11 cellular contexts compared by ENCODE assay signal in the genomic region with DNA sequence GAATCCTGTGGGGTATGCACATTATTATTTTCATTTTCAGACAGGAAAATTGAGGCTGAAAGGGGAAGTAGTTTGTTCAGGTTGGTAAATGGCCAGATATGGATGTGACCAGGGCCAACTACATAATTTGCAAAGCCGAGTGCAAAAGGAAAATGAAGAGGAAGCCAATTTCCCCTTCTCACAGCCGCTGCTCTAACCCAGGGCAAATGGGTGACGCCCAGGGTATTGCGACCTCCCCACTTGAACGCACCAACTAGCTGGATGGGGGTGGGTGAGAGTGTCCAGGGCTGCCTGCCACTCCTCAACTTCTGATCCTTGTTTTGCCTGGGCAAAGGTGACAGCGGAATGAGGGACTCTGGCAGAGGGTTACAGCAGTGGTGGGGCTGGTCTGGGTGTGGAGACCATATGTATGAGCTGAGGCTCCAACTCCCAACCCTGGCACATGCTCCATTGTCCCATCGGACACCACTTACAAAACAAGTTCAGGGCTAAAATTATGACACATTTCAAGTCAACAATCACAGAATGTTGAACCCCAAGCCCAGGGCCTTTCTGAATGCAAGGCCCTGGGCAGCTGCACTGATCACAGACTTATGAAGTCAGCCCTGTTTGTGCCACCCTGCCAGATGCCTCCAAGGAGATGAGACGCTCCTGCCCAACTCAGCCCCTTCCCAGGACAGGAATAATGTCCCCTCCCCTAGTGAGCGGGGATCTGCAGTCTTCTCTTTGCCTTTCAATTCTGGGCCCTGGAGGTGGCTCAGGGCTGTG. TPM values are rescaled to one million over a fixed set of nuclear protein-coding genes. Genes with fewer than 3 reads are reported as not detected.
DNase-seq lines count a peak whose midpoint lies in the region; ATAC-seq, FAIRE-seq and TF ChIP-seq lines count a peak whose summit lies in the region.
"Had no signal": no experiment of that assay in that cellular context is flagged by ENCODE, and none has a peak within 500 bp of the region (broad histone marks: within the 10 kb centered on the region; RNA-seq: fewer than 3 reads in every experiment).

No MANE protein-coding gene starts in this region.

- peak; percentile 47 for ATAC-seq in GM21526 (IDR thresholded peaks at IDR 0.05; ENCODE audit: low FRiP score, unreplicated experiment)
- peak; percentile 66 for ATAC-seq in HepG2
- ATAC-seq in GM21360 (IDR thresholded peaks at IDR 0.05; ENCODE audit: unreplicated experiment): no peak

- no peak for TF ChIP-seq RAD21 in HepG2 (CRISPR knock-in tag; IDR thresholded peaks at IDR 0.05)

- no peaks in the 10 kb centered on the region for H3K9me3 ChIP-seq in Peyer's patch
- H3K9me3 ChIP-seq in HepG2 (ENCODE audit: low read length): no peaks in the 10 kb centered on the region

- peak overlapping the region in 2 of 4 donors; percentile 52 to 58 for H3K4me3 ChIP-seq in Peyer's patch
- peak overlapping the region; percentile 3 to 55 (median 19) for H3K4me3 ChIP-seq in HepG2 (replicated peaks in 1 of 3; ENCODE audit: insufficient read depth in 1 of 3, low read depth in 2 of 3, low read length in 3 of 3)

- no peaks in the 10 kb centered on the region for H3K79me2 ChIP-seq in HepG2 (ENCODE audit: insufficient read depth, low read length)

- WGBS in HepG2 (ENCODE audit: low lambda C conversion rate): 6% methylated on average over 9 of the region's 9 CpGs

- peak; percentile 51 for DNase-seq in CD1c-positive myeloid dendritic cell (ENCODE audit: extremely low spot score)
- DNase-seq in Peyer's patch: peak in 2 of 3 donors; percentile 73 to 74
- peak; percentile 29 for DNase-seq in HepG2 (ENCODE audit: low spot score)
- no peak for DNase-seq in NCI-H226
- DNase-seq in activated CD4-positive, alpha-beta T cell treated with anti-CD3 and anti-CD28 coated beads for 4 hours: no peak
- DNase-seq in NCI-H2081 (lab: John Stamatoyannopoulos, UW): no peak
- DNase-seq: activated CD4-positive, CD25-positive, alpha-beta regulatory T cell treated with anti-CD3 and anti-CD28 coated beads, Interleukin-2, amount 50 U/mL, for 72 hours; CD4-positive, CD25-positive, alpha-beta regulatory T cell had no signal

- intact Hi-C loops in HepG2 (cut with micrococcal nuclease; ENCODE audit: unreplicated experiment): no loop called here

- in situ Hi-C loops in HepG2 (cut with HindIII; ENCODE audit: extremely low pct_ligation_motif_present, low pct_unique_long_range_greater_than_20kb): no loop called here

- TF ChIP-seq CTCF in Peyer's patch (IDR thresholded peaks at IDR 0.05): no peak
- no peak for TF ChIP-seq CTCF in HepG2 (CRISPR knock-in tag; IDR thresholded peaks at IDR 0.05)

- peak overlapping the region; percentile 42 for H2AFZ ChIP-seq in HepG2 (ENCODE audit: low read length)

- H3K27ac ChIP-seq in Peyer's patch: peak overlapping the region in 3 of 4 donors; percentile 82 to 96 (median 94)
- H3K27ac ChIP-seq in HepG2 (ENCODE audit: extremely low read length, insufficient read depth, low read length): no peak overlapping the region

- TF ChIP-seq POLR2A in Peyer's patch (IDR thresholded peaks at IDR 0.05) (peak in 1 of 2 donors; percentile 49), HepG2 (IDR thresholded peaks at IDR 0.05; ENCODE audit: insufficient read depth in 1 of 2, low read depth in 2 of 2, low read length in 2 of 2) (no peak)

- CTCF ChIA-PET in HepG2 (lab: Yijun Ruan, JAX; ENCODE audit: low intra/inter-chr PET ratio, low total read pairs): no interaction called here

- H3K27me3 ChIP-seq in Peyer's patch (no peaks in the 10 kb centered on the region), HepG2 (ENCODE audit: control insufficient read depth in 1 of 2, insufficient read depth in 2 of 2, low read length in 2 of 2) (peaks cover 0 to 2% of the 10 kb centered on the region in 2 experiments; a peak in 1 of 5 replicates)

- H3K4me1 ChIP-seq in Peyer's patch (peaks cover 0 to 34% (median 7%) of the 10 kb centered on the region in 4 donors), HepG2 (ENCODE audit: insufficient read depth, low read length) (peaks cover 62% of the 10 kb centered on the region)

- TF ChIP-seq EP300 in HepG2 (IDR thresholded peaks at IDR 0.05; ENCODE audit: low read depth in 2 of 2, low read length in 2 of 2): no peak
- TF ChIP-seq EP300 in HepG2 (CRISPR knock-in tag; IDR thresholded peaks at IDR 0.05; ENCODE audit: borderline replicate concordance): no peak

- H3K4me2 ChIP-seq in HepG2 (ENCODE audit: low read depth, low read length): peak overlapping the region; percentile 80

- H3K36me3 ChIP-seq in Peyer's patch: peaks cover 0 to 21% (median 0%) of the 10 kb centered on the region in 3 donors
- H3K36me3 ChIP-seq in HepG2 (replicated peaks in 1 of 2; ENCODE audit: control insufficient read depth in 1 of 2, insufficient read depth in 2 of 2, low read length in 2 of 2): no peaks in the 10 kb centered on the region

- POLR2A ChIA-PET in HepG2 (lab: Yijun Ruan, JAX): interaction anchor here (1.0 to 2.4 kb wide), 5 partner anchors 10 to 100 kb away, joined by 3 to 9 read pairs (median 4); a partner anchor contains a TSS

- no peaks in the 10 kb centered on the region for H4K20me1 ChIP-seq in HepG2 (ENCODE audit: insufficient read depth, low read length)

- peak overlapping the region; percentile 41; the same call in 1 of the 2 replicates for H3K9ac ChIP-seq in HepG2 (ENCODE audit: insufficient read depth, low read depth, low read length)

- FAIRE-seq in HepG2 (lab: Jason Lieb, UNC): no peak
- FAIRE-seq: H54 had no signal

- BruUV-seq in HepG2 (replicated peaks; lab: Mats Ljungman, UMichigan): no TSS peak

RNA-seq across cellular contexts. Expression of a gene that starts 1.7 kb away (rescaled TPM):
- total RNA-seq in Peyer's patch (100 to 1,000 TPM in 3 of 4 donors, 1 to 10 TPM in 1; 9.9 to 150 (median 139) TPM), HepG2 (2016; rRNA removed; fragmentation: Illumina TruSeq; extraction: Trizol) (0.11 TPM in 1 of 2 replicates, not detected in the other)
- total RNA-seq in HepG2 (2016; cell fraction: cytosol; rRNA removed; fragmentation: Illumina TruSeq; extraction: Trizol; ENCODE audit: low read depth): 0.35 TPM in 1 of 2 replicates, not detected in the other
- not detected in 2 replicates for total RNA-seq in HepG2 (2016; cell fraction: insoluble cytoplasmic fraction; rRNA removed; fragmentation: Illumina TruSeq; extraction: Trizol)
- total RNA-seq in HepG2 (2016; cell fraction: membrane; rRNA removed; fragmentation: Illumina TruSeq; extraction: Trizol): 0.52 TPM in 1 of 2 replicates, not detected in the other
- total RNA-seq in HepG2 (2016; cell fraction: nucleus; rRNA removed; fragmentation: Illumina TruSeq; extraction: Trizol): not detected in 2 replicates
- polyA plus RNA-seq in HepG2 (2011; rRNA removed): 0.03 and 0.09 TPM in 2 replicates
- 0.05 TPM in 1 of 2 replicates, not detected in the other for polyA plus RNA-seq in HepG2 (2011; cell fraction: cytosol; rRNA removed)
- 0.03 TPM in 1 of 2 replicates, not detected in the other for polyA plus RNA-seq in HepG2 (2011; cell fraction: nucleus; rRNA removed)
- polyA plus RNA-seq in HepG2 (2012): 0.27 and 0.63 TPM in 2 replicates
- not detected in 2 replicates for polyA plus RNA-seq in HepG2 (2016; cell fraction: cytosol; fragmentation: Illumina TruSeq; extraction: Trizol; ENCODE audit: low read depth)
- polyA plus RNA-seq in HepG2 (2016; cell fraction: insoluble cytoplasmic fraction; fragmentation: Illumina TruSeq; extraction: Trizol; ENCODE audit: low read depth): not detected in 2 replicates
- polyA plus RNA-seq in HepG2 (2016; cell fraction: membrane; fragmentation: Illumina TruSeq; extraction: Trizol; ENCODE audit: low read depth): 0.27 TPM in 1 of 2 replicates, not detected in the other
- polyA plus RNA-seq in HepG2 (2016; cell fraction: nucleus; fragmentation: Illumina TruSeq; extraction: Trizol; ENCODE audit: insufficient read depth, low read depth): not detected in 2 replicates
- not detected in 2 replicates for polyA minus RNA-seq in HepG2 (2011; rRNA and poly(A)+ RNA removed; ENCODE audit: low replicate concordance)
- polyA minus RNA-seq in HepG2 (2011; cell fraction: cytosol; rRNA and poly(A)+ RNA removed): not detected in 2 replicates
- 0.26 TPM in 1 of 2 replicates, not detected in the other for polyA minus RNA-seq in HepG2 (2011; cell fraction: nucleus; rRNA and poly(A)+ RNA removed)
- total RNA-seq: CD4-positive, CD25-positive, alpha-beta regulatory T cell had no signal
- polyA plus RNA-seq: CD4-positive, CD25-positive, alpha-beta regulatory T cell had no signal

RNA-seq across cellular contexts. Expression of a gene that starts 46.2 kb away (rescaled TPM):
- total RNA-seq in Peyer's patch (1,000 to 10,000 TPM in 1 of 4 donors, 100 to 1,000 TPM in 2, 10 to 100 TPM in 1; 77.2 to 1,326 (median 139) TPM), HepG2 (2016; rRNA removed; fragmentation: Illumina TruSeq; extraction: Trizol) (60.2 and 108 TPM in 2 replicates)
- total RNA-seq in HepG2 (2016; cell fraction: cytosol; rRNA removed; fragmentation: Illumina TruSeq; extraction: Trizol; ENCODE audit: low read depth): 18.8 and 26.1 TPM in 2 replicates
- 62.5 and 109 TPM in 2 replicates for total RNA-seq in HepG2 (2016; cell fraction: insoluble cytoplasmic fraction; rRNA removed; fragmentation: Illumina TruSeq; extraction: Trizol)
- 14.5 and 18.9 TPM in 2 replicates for total RNA-seq in HepG2 (2016; cell fraction: membrane; rRNA removed; fragmentation: Illumina TruSeq; extraction: Trizol)
- total RNA-seq in HepG2 (2016; cell fraction: nucleus; rRNA removed; fragmentation: Illumina TruSeq; extraction: Trizol): 195 TPM in 2 replicates
- polyA plus RNA-seq in HepG2 (2011; rRNA removed): 95.9 and 120 TPM in 2 replicates
- 30.0 and 34.7 TPM in 2 replicates for polyA plus RNA-seq in HepG2 (2011; cell fraction: cytosol; rRNA removed)
- polyA plus RNA-seq in HepG2 (2011; cell fraction: nucleus; rRNA removed): 415 and 478 TPM in 2 replicates
- polyA plus RNA-seq in HepG2 (2012): 194 and 235 TPM in 2 replicates
- 7.1 and 8.6 TPM in 2 replicates for polyA plus RNA-seq in HepG2 (2016; cell fraction: cytosol; fragmentation: Illumina TruSeq; extraction: Trizol; ENCODE audit: low read depth)
- polyA plus RNA-seq in HepG2 (2016; cell fraction: insoluble cytoplasmic fraction; fragmentation: Illumina TruSeq; extraction: Trizol; ENCODE audit: low read depth): 136 and 147 TPM in 2 replicates
- 13.0 and 18.1 TPM in 2 replicates for polyA plus RNA-seq in HepG2 (2016; cell fraction: membrane; fragmentation: Illumina TruSeq; extraction: Trizol; ENCODE audit: low read depth)
- 530 TPM in 2 replicates for polyA plus RNA-seq in HepG2 (2016; cell fraction: nucleus; fragmentation: Illumina TruSeq; extraction: Trizol; ENCODE audit: insufficient read depth, low read depth)
- polyA minus RNA-seq in HepG2 (2011; rRNA and poly(A)+ RNA removed; ENCODE audit: low replicate concordance): 33.0 and 52.4 TPM in 2 replicates
- 14.1 and 14.4 TPM in 2 replicates for polyA minus RNA-seq in HepG2 (2011; cell fraction: cytosol; rRNA and poly(A)+ RNA removed)
- polyA minus RNA-seq in HepG2 (2011; cell fraction: nucleus; rRNA and poly(A)+ RNA removed): 321 and 363 TPM in 2 replicates

RNA-seq across cellular contexts. Expression of a gene that starts 57.9 kb away (rescaled TPM):
- total RNA-seq in Peyer's patch (10 to 100 TPM; 18.2 to 24.7 (median 21.4) TPM), HepG2 (2016; rRNA removed; fragmentation: Illumina TruSeq; extraction: Trizol) (46.4 and 52.4 TPM in 2 replicates)
- 14.8 and 17.0 TPM in 2 replicates for total RNA-seq in HepG2 (2016; cell fraction: cytosol; rRNA removed; fragmentation: Illumina TruSeq; extraction: Trizol; ENCODE audit: low read depth)
- 43.9 and 45.1 TPM in 2 replicates for total RNA-seq in HepG2 (2016; cell fraction: insoluble cytoplasmic fraction; rRNA removed; fragmentation: Illumina TruSeq; extraction: Trizol)
- 53.6 and 57.7 TPM in 2 replicates for total RNA-seq in HepG2 (2016; cell fraction: membrane; rRNA removed; fragmentation: Illumina TruSeq; extraction: Trizol)
- total RNA-seq in HepG2 (2016; cell fraction: nucleus; rRNA removed; fragmentation: Illumina TruSeq; extraction: Trizol): 27.7 and 32.1 TPM in 2 replicates
- 30.2 and 35.0 TPM in 2 replicates for polyA plus RNA-seq in HepG2 (2011; rRNA removed)
- polyA plus RNA-seq in HepG2 (2011; cell fraction: cytosol; rRNA removed): 20.9 and 27.5 TPM in 2 replicates
- polyA plus RNA-seq in HepG2 (2011; cell fraction: nucleus; rRNA removed): 14.0 and 17.7 TPM in 2 replicates
- polyA plus RNA-seq in HepG2 (2012): 25.7 and 26.1 TPM in 2 replicates
- polyA plus RNA-seq in HepG2 (2016; cell fraction: cytosol; fragmentation: Illumina TruSeq; extraction: Trizol; ENCODE audit: low read depth): 12.7 TPM in 2 replicates
- 37.2 and 46.0 TPM in 2 replicates for polyA plus RNA-seq in HepG2 (2016; cell fraction: insoluble cytoplasmic fraction; fragmentation: Illumina TruSeq; extraction: Trizol; ENCODE audit: low read depth)
- 34.9 and 37.7 TPM in 2 replicates for polyA plus RNA-seq in HepG2 (2016; cell fraction: membrane; fragmentation: Illumina TruSeq; extraction: Trizol; ENCODE audit: low read depth)
- 52.0 and 58.7 TPM in 2 replicates for polyA plus RNA-seq in HepG2 (2016; cell fraction: nucleus; fragmentation: Illumina TruSeq; extraction: Trizol; ENCODE audit: insufficient read depth, low read depth)
- 22.7 and 24.6 TPM in 2 replicates for polyA minus RNA-seq in HepG2 (2011; rRNA and poly(A)+ RNA removed; ENCODE audit: low replicate concordance)
- 31.7 and 31.9 TPM in 2 replicates for polyA minus RNA-seq in HepG2 (2011; cell fraction: cytosol; rRNA and poly(A)+ RNA removed)
- polyA minus RNA-seq in HepG2 (2011; cell fraction: nucleus; rRNA and poly(A)+ RNA removed): 21.2 and 23.9 TPM in 2 replicates

Comparison
In these comparisons a context has a peak if more than half of its experiments do, and no peak if none do; other contexts are left out.
1. DNase-seq: peak in CD1c-positive myeloid dendritic cell (single experiment), Peyer's patch (2 of 3) and HepG2 (single experiment); none in NCI-H226 (single experiment), activated CD4-positive, alpha-beta T cell treated with anti-CD3 and anti-CD28 coated beads for 4 hours (0 of 2) and NCI-H2081 (0 of 2).
2. RNA of a gene that starts 1.7 kb away (total RNA-seq): 9.9 to 150 TPM in Peyer's patch; 0.11 to 0.52 TPM in HepG2; every median in the first group is over 4 times any median in the second.